ENCODE assay signal across 10 cellular contexts in the genomic region with DNA sequence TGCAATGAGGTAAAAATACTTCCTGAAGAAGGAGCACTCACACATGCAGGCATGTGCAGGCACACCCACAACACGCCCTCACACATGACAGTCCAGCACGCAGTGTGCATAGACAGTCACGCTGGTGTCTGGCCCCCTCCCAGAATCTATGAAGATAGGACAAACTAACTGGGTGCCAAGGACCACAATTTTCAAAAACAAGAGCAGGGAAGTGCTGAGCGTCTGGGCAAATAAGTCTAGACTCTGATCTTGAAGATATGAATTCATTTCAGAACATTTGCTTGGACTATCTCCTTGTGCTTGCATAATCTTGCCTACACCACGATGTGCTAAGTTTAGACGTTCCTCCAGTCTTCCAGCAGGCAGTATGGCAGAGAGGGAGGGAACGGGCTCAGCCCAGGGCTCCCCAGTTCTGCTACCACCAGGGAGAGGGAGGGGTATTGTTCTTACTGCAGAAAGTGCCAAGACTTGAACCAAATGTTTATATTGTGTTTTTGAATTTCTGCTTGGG.
A peak's percentile ranks its signal among the peaks of the same experiment; 100 is the strongest.
DNase-seq lines count a peak whose midpoint lies in the region; ATAC-seq and TF ChIP-seq lines count a peak whose summit lies in the region.
"Had no signal": no experiment of that assay in that cellular context is flagged by ENCODE, and none has a peak within 500 bp of the region (broad histone marks: within the 10 kb centered on the region; RNA-seq: fewer than 3 reads in every experiment).

No MANE protein-coding gene starts in this region.

- TF ChIP-seq CTCF in chondrocyte (IDR thresholded peaks at IDR 0.05) (no peak), hepatocyte (IDR thresholded peaks at IDR 0.05; ENCODE audit: poor library complexity) (no peak)

- H3K9me2 ChIP-seq in GM23248 (ENCODE audit: insufficient read depth) (no peaks in the 10 kb centered on the region), hepatocyte (replicated peaks; ENCODE audit: insufficient read depth) (no peaks in the 10 kb centered on the region)

- H3F3A ChIP-seq in GM23248 (ENCODE audit: insufficient read depth), result 0 out of 2 replicates have a peak, but pooled peaks cover 8% of the 10 kb centered on the region

- 14% methylated on average over 7 of the region's 7 CpGs for WGBS in GM23248 (ENCODE audit: low coverage in 1 of 2, low lambda C conversion rate in 2 of 2, missing lambda C conversion rate in 2 of 2), 2 experiments
- 91% methylated on average over 7 of the region's 7 CpGs for WGBS in hepatocyte (ENCODE audit: low lambda C conversion rate, missing lambda C conversion rate)

- H3K36me3 Mint-ChIP-seq in chondrocyte (ENCODE audit: low read depth), result no peaks in the 10 kb centered on the region
- H3K36me3 Mint-ChIP-seq in activated T-cell treated with anti-CD3 and anti-CD28 coated beads, Interleukin-2, amount 50 U/mL, for 72 hours (ENCODE audit: insufficient read depth in 2 of 2), result no peaks in the 10 kb centered on the region

- H3K9me3 ChIP-seq in GM23248 (ENCODE audit: low read depth), result no peaks in the 10 kb centered on the region
- H3K9me3 ChIP-seq in hepatocyte (ENCODE audit: low read depth), result no peaks in the 10 kb centered on the region

- peak; percentile 48 for DNase-seq in GM23248
- DNase-seq in chondrocyte (ENCODE audit: low spot score), result no peak
- no peak for DNase-seq in hepatocyte (ENCODE audit: low spot score)
- no peak for DNase-seq in activated T-cell treated with anti-CD3 and anti-CD28 coated beads, Interleukin-2, amount 50 U/mL, for 72 hours
- no peak for DNase-seq in DMS 273 treated with DMSO at 0.1 percent for 48 hours (lab: John Stamatoyannopoulos, UW)
- DNase-seq: brain microvascular endothelial cell, hippocampal formation had no signal

- no peaks in the 10 kb centered on the region for H3K27me3 ChIP-seq in GM23248 (replicated peaks; ENCODE audit: insufficient read depth)
- H3K27me3 ChIP-seq in hepatocyte, result no peaks in the 10 kb centered on the region
- H3K27me3 ChIP-seq: brain microvascular endothelial cell had no signal

- peak overlapping the region; percentile 47 for H3K27ac Mint-ChIP-seq in chondrocyte (ENCODE audit: unreplicated experiment)
- H3K27ac Mint-ChIP-seq in activated T-cell treated with anti-CD3 and anti-CD28 coated beads, Interleukin-2, amount 50 U/mL, for 72 hours, result no peak overlapping the region

- H3K4me2 ChIP-seq in GM23248 (ENCODE audit: unreplicated experiment) (peak overlapping the region; percentile 21), hepatocyte (no peak overlapping the region)

- H3K27me3 Mint-ChIP-seq in chondrocyte (ENCODE audit: low read depth), result no peaks in the 10 kb centered on the region
- H3K27me3 Mint-ChIP-seq in activated T-cell treated with anti-CD3 and anti-CD28 coated beads, Interleukin-2, amount 50 U/mL, for 72 hours (ENCODE audit: low read depth), result no peaks in the 10 kb centered on the region

- H2AFZ ChIP-seq in GM23248 (peak overlapping the region; percentile 56), hepatocyte (no peak overlapping the region)

- H3K79me2 ChIP-seq in GM23248 (ENCODE audit: insufficient read depth), result no peaks in the 10 kb centered on the region
- H3K79me2 ChIP-seq in hepatocyte, result no peaks in the 10 kb centered on the region

- H3K4me3 ChIP-seq in GM23248, result no peak overlapping the region
- H3K4me3 ChIP-seq in hepatocyte, result no peak overlapping the region
- no peak overlapping the region for H3K4me3 ChIP-seq in skin epidermis

- H3K4me1 Mint-ChIP-seq in chondrocyte (ENCODE audit: low read depth), result peaks cover 29% of the 10 kb centered on the region
- H3K4me1 Mint-ChIP-seq in activated T-cell treated with anti-CD3 and anti-CD28 coated beads, Interleukin-2, amount 50 U/mL, for 72 hours (ENCODE audit: low read depth), result peaks cover 20% of the 10 kb centered on the region

- H3K9ac ChIP-seq in GM23248, result no peak overlapping the region

- peaks cover 16% of the 10 kb centered on the region for H3K4me1 ChIP-seq in GM23248 (ENCODE audit: insufficient read depth)
- H3K4me1 ChIP-seq in hepatocyte (ENCODE audit: insufficient read depth), result peaks cover 11% of the 10 kb centered on the region

- in situ Hi-C loops in GM23248 (cut with MboI), result no loop called here

- no peaks in the 10 kb centered on the region for H3K9me3 Mint-ChIP-seq in chondrocyte (ENCODE audit: low read depth)
- no peaks in the 10 kb centered on the region for H3K9me3 Mint-ChIP-seq in activated T-cell treated with anti-CD3 and anti-CD28 coated beads, Interleukin-2, amount 50 U/mL, for 72 hours

- no peak for ATAC-seq in GM21515 (IDR thresholded peaks at IDR 0.05; ENCODE audit: unreplicated experiment)
- no peak for ATAC-seq in activated T-cell treated with anti-CD3 and anti-CD28 coated beads, Interleukin-2, amount 50 U/mL, for 72 hours (replicated peaks in 1 of 2)
- no peak for ATAC-seq in HG02852 (IDR thresholded peaks at IDR 0.05; ENCODE audit: unreplicated experiment)

- peak overlapping the region; percentile 44 for H3K27ac ChIP-seq in GM23248
- peak overlapping the region; percentile 22 for H3K27ac ChIP-seq in hepatocyte
- peak overlapping the region in 11 of 21 experiments; percentile 2 to 73 (median 39) for H3K27ac ChIP-seq in skin epidermis
- H3K27ac ChIP-seq: brain microvascular endothelial cell had no signal

- no peaks in the 10 kb centered on the region for H3K36me3 ChIP-seq in GM23248 (ENCODE audit: low read depth)
- no peaks in the 10 kb centered on the region for H3K36me3 ChIP-seq in hepatocyte (replicated peaks; ENCODE audit: insufficient read depth, low read depth)
- H3K36me3 ChIP-seq: brain microvascular endothelial cell had no signal

- H3K4me3 Mint-ChIP-seq in chondrocyte (ENCODE audit: unreplicated experiment), result no peak overlapping the region
- no peak overlapping the region for H3K4me3 Mint-ChIP-seq in activated T-cell treated with anti-CD3 and anti-CD28 coated beads, Interleukin-2, amount 50 U/mL, for 72 hours

- H4K20me1 ChIP-seq in GM23248 (ENCODE audit: insufficient read depth), result no peaks in the 10 kb centered on the region
- no peaks in the 10 kb centered on the region for H4K20me1 ChIP-seq in hepatocyte (ENCODE audit: insufficient read depth, poor library complexity, severe bottlenecking)
